In genomic region chr12:45721374-45721773, GRCh38 we compare ENCODE assay signal across 2 cellular contexts.
TF ChIP-seq lines count a peak whose summit lies in the region.

No MANE protein-coding gene starts in this region.

TF ChIP-seq in GM12891, 5 proteins besides CTCF, POLR2A, EP300 and RAD21 (continued from another document):
- no peak for TF ChIP-seq SPI1 (IDR thresholded peaks at IDR 0.05; ENCODE audit: low read depth, low read length)
- no peak for TF ChIP-seq PAX5 (IDR thresholded peaks at IDR 0.05; ENCODE audit: insufficient read depth, low read length, severe bottlenecking)
- no peak for TF ChIP-seq TAF1 (IDR thresholded peaks at IDR 0.05; ENCODE audit: low read depth, low read length)

TF ChIP-seq in GM12878, 131 proteins besides CTCF, POLR2A, EP300 and RAD21:
- TF ChIP-seq ZNF592 (IDR thresholded peaks at IDR 0.05) (no peak), SUPT20H (IDR thresholded peaks at IDR 0.05; ENCODE audit: borderline replicate concordance, control insufficient read depth, low read depth, low read length) (no peak)
